Comparison of ENCODE assay signal across 12 cellular contexts in genomic region chr4:113758361-113758760, GRCh38. TPM values are rescaled to one million over a fixed set of nuclear protein-coding genes. Genes with fewer than 3 reads are reported as not detected.
DNase-seq lines count a peak whose midpoint lies in the region; ATAC-seq and TF ChIP-seq lines count a peak whose summit lies in the region.
"Had no signal": no experiment of that assay in that cellular context is flagged by ENCODE, and none has a peak within 500 bp of the region (broad histone marks: within the 10 kb centered on the region; RNA-seq: fewer than 3 reads in every experiment).

No MANE protein-coding gene starts in this region.

- TF ChIP-seq CTCF in heart right ventricle (IDR thresholded peaks at IDR 0.05) (no peak), VCaP (conservative IDR thresholded peaks at IDR 0.05) (no peak), transverse colon (IDR thresholded peaks at IDR 0.05) (no peak)

- peak overlapping the region in 6 of 10 donors; percentile 33 to 100 (median 98) for H3K27ac ChIP-seq in heart right ventricle
- peak overlapping the region; percentile 96 for H3K27ac ChIP-seq in VCaP
- no peak overlapping the region for H3K27ac ChIP-seq in right cardiac atrium (ENCODE audit: low read length)
- H3K27ac ChIP-seq in transverse colon = peak overlapping the region in 3 of 4 donors; percentile 97 to 100 (median 100)

- in situ Hi-C loops in transverse colon (cut with MboI; ENCODE audit: low pct_ligation_motif_present in 1 of 4, low pct_unique_long_range_greater_than_20kb in 1 of 4, low sequenced_read_pairs in 3 of 4) = loop anchor here in 3 of 4 donors (25.0 kb wide), 2 partner anchors 196 to 371 kb away; no protein-coding TSS in a partner anchor

- no peak for TF ChIP-seq EP300 in transverse colon (IDR thresholded peaks at IDR 0.05; ENCODE audit: low read depth)

- H3K4me3 ChIP-seq in heart right ventricle (peak overlapping the region in 7 of 10 donors; percentile 75 to 89 (median 85)), right cardiac atrium (ENCODE audit: low read length) (peak overlapping the region; percentile 31), transverse colon (peak overlapping the region in 1 of 4 donors; percentile 74)

- intact Hi-C loops in heart right ventricle (cut with DNase I) = loop anchor here in 6 of 10 donors (5.0 to 10.0 kb wide), 4 partner anchors 71 to 124 kb away; no protein-coding TSS in a partner anchor
- intact Hi-C loops in left ventricle myocardium superior (cut with micrococcal nuclease) = loop anchor here (5.0 kb wide), 1 partner anchor 211 kb away; no protein-coding TSS in a partner anchor
- intact Hi-C loops in right cardiac atrium (cut with DNase I) = loop anchor here in 2 of 4 donors (10.0 kb wide), 2 partner anchors 54 to 84 kb away; no protein-coding TSS in a partner anchor
- intact Hi-C loops in transverse colon (cut with DNase I; ENCODE audit: low total_unique reads) = no loop called here

- DNase-seq in heart right ventricle = no peak
- no peak for DNase-seq in left ventricle myocardium superior
- DNase-seq in right cardiac atrium = no peak
- DNase-seq in transverse colon = no peak
- DNase-seq in NCI-H82 treated with DMSO at 0.1 percent for 48 hours (lab: John Stamatoyannopoulos, UW; ENCODE audit: unreplicated experiment) = no peak
- no peak for DNase-seq in effector CD4-positive, alpha-beta T cell
- DNase-seq: activated CD4-positive, CD25-positive, alpha-beta regulatory T cell; DMS79; NCI-H1092 treated with DMSO at 0.1 percent for 48 hours had no signal

- ATAC-seq in heart right ventricle (no peak), left ventricle myocardium superior (no peak), right cardiac atrium (no peak), GM21576 (IDR thresholded peaks at IDR 0.05; ENCODE audit: unreplicated experiment) (no peak)
- ATAC-seq: esophagus mucosa had no signal

- H3K4me1 ChIP-seq in heart right ventricle (peaks cover 0 to 65% (median 50%) of the 10 kb centered on the region in 9 donors), right cardiac atrium (ENCODE audit: control insufficient read depth, insufficient read depth, low read length) (no peaks in the 10 kb centered on the region), transverse colon (peaks cover 9 to 50% (median 17%) of the 10 kb centered on the region in 4 donors)

- no peak for TF ChIP-seq POLR2A in transverse colon (IDR thresholded peaks at IDR 0.05)

- H3K27me3 ChIP-seq in heart right ventricle (no peaks in the 10 kb centered on the region), right cardiac atrium (ENCODE audit: control insufficient read depth, insufficient read depth) (no peaks in the 10 kb centered on the region), transverse colon (no peaks in the 10 kb centered on the region)

- H3K9me3 ChIP-seq in heart right ventricle = no peaks in the 10 kb centered on the region
- H3K9me3 ChIP-seq in right cardiac atrium (ENCODE audit: control insufficient read depth, low read length) = no peaks in the 10 kb centered on the region
- H3K9me3 ChIP-seq in transverse colon = no peaks in the 10 kb centered on the region

- WGBS in heart right ventricle, 2 donors = 53% methylated on average over 5 of the region's 5 CpGs
- 57% methylated on average over 5 of the region's 5 CpGs for WGBS in right cardiac atrium
- WGBS in transverse colon (ENCODE audit: low coverage in 1 of 2), 2 donors = 67 to 72% methylated on average over 5 of the region's 5 CpGs

- peaks cover 0 to 19% (median 0%) of the 10 kb centered on the region in 9 donors for H3K36me3 ChIP-seq in heart right ventricle
- H3K36me3 ChIP-seq in transverse colon = no peaks in the 10 kb centered on the region

RNA-seq across cellular contexts. Expression of gene CAMK2D, which starts 3.2 kb away (rescaled TPM):
- total RNA-seq in heart right ventricle = 100 to 1,000 TPM; 173 to 286 (median 249) TPM
- polyA plus RNA-seq in heart right ventricle = 10 to 100 TPM; 55.6 to 58.9 TPM
- 232 TPM for total RNA-seq in left ventricle myocardium superior
- 100 to 1,000 TPM; 150 to 177 (median 152) TPM for total RNA-seq in right cardiac atrium
- polyA plus RNA-seq in right cardiac atrium = 77.2 TPM
- 100 to 1,000 TPM in 2 of 4 donors, 10 to 100 TPM in 2; 54.5 to 107 (median 84.7) TPM for total RNA-seq in transverse colon
